Comparison of ENCODE assay signal across 19 cellular contexts in genomic region chr5:150085191-150085912, GRCh38. TPM values are rescaled to one million over a fixed set of nuclear protein-coding genes. Genes with fewer than 3 reads are reported as not detected.
DNase-seq lines count a peak whose midpoint lies in the region; ATAC-seq and TF ChIP-seq lines count a peak whose summit lies in the region.
"Had no signal": no experiment of that assay in that cellular context is flagged by ENCODE, and none has a peak within 500 bp of the region (broad histone marks: within the 10 kb centered on the region; RNA-seq: fewer than 3 reads in every experiment).

No MANE protein-coding gene starts in this region.

- H3F3A ChIP-seq in smooth muscle cell (ENCODE audit: low read depth), result peaks cover 8% of the 10 kb centered on the region

- H3K27ac ChIP-seq in right lobe of liver (peak overlapping the region in 1 of 3 donors; percentile 24), subcutaneous abdominal adipose tissue (ENCODE audit: low read depth, low read length) (no peak overlapping the region), smooth muscle cell (ENCODE audit: low read depth) (no peak overlapping the region)
- H3K27ac ChIP-seq: PC-9, SK-N-MC had no signal

- peak overlapping the region; percentile 48 for H3K4me3 ChIP-seq in NB4 (ENCODE audit: low read depth, low read length)
- H3K4me3 ChIP-seq in right lobe of liver, result peak overlapping the region in 2 of 3 donors; percentile 23 to 38
- peak overlapping the region; percentile 57 to 79 (median 64) for H3K4me3 ChIP-seq in subcutaneous abdominal adipose tissue (ENCODE audit: low read depth in 1 of 5, low read length in 5 of 5)
- H3K4me3 ChIP-seq in smooth muscle cell, result no peak overlapping the region
- H3K4me3 ChIP-seq: PC-9, SK-N-MC had no signal

- H3K79me2 ChIP-seq in smooth muscle cell (ENCODE audit: low read depth), result no peaks in the 10 kb centered on the region

- H4K20me1 ChIP-seq in smooth muscle cell (ENCODE audit: low read depth), result no peaks in the 10 kb centered on the region

- DNase-seq in GM10266 (ENCODE audit: extremely low spot score), result peak; percentile 2
- no peak for DNase-seq in NB4 (ENCODE audit: low read depth)
- DNase-seq in right lobe of liver, result no peak
- no peak for DNase-seq in NCI-H226
- no peak for DNase-seq in smooth muscle cell (lab: John Stamatoyannopoulos, UW; ENCODE audit: unreplicated experiment)
- DNase-seq: activated CD4-positive, alpha-beta T cell treated with anti-CD3 and anti-CD28 coated beads for 48 hours; BE2C; erythroblast; GDM1; GOT3; NCI-H2081 treated with DMSO at 0.1 percent for 48 hours; PC-9; stimulated activated CD4-positive, alpha-beta T cell treated with anti-CD3 and anti-CD28 coated beads, Interleukin-1b, Interleukin-23, amount 100 ng/mL, for 48 hours had no signal

- peak overlapping the region in 4 of 5 donors; percentile 17 to 75 (median 46) for H3K9ac ChIP-seq in subcutaneous abdominal adipose tissue (ENCODE audit: low read length in 5 of 5)
- H3K9ac ChIP-seq in smooth muscle cell (ENCODE audit: low read depth), result no peak overlapping the region

- H3K27me3 ChIP-seq in right lobe of liver (no peaks in the 10 kb centered on the region), subcutaneous abdominal adipose tissue (ENCODE audit: control insufficient read depth in 5 of 5, insufficient read depth in 4 of 5, low read length in 5 of 5) (no peaks in the 10 kb centered on the region), smooth muscle cell (ENCODE audit: low read depth) (peaks cover 7% of the 10 kb centered on the region)

- no peaks in the 10 kb centered on the region for H3K36me3 ChIP-seq in right lobe of liver
- peaks cover 0 to 8% (median 0%) of the 10 kb centered on the region in 5 donors for H3K36me3 ChIP-seq in subcutaneous abdominal adipose tissue (ENCODE audit: control insufficient read depth in 5 of 5, insufficient read depth in 5 of 5, low read length in 5 of 5)
- no peaks in the 10 kb centered on the region for H3K36me3 ChIP-seq in smooth muscle cell (ENCODE audit: low read depth)
- H3K36me3 ChIP-seq: BE2C had no signal

- TF ChIP-seq POLR2A in NB4 (IDR thresholded peaks at IDR 0.05; ENCODE audit: extremely low read depth, insufficient read length) (no peak), right lobe of liver (IDR thresholded peaks at IDR 0.05) (no peak)

- no peak overlapping the region for H2AFZ ChIP-seq in smooth muscle cell (ENCODE audit: low read depth)
- H2AFZ ChIP-seq: PC-9 had no signal

- TF ChIP-seq CTCF in GM10266 (IDR thresholded peaks at IDR 0.05; ENCODE audit: control insufficient read depth, insufficient read depth, low read depth, missing control alignments) (no peak), NB4 (IDR thresholded peaks at IDR 0.05; ENCODE audit: low read depth, low read length) (no peak), right lobe of liver (IDR thresholded peaks at IDR 0.05) (no peak), smooth muscle cell (IDR thresholded peaks at IDR 0.05; ENCODE audit: borderline replicate concordance, insufficient read depth, poor library complexity, severe bottlenecking) (no peak)

- H3K4me2 ChIP-seq in smooth muscle cell, result no peak overlapping the region
- H3K4me2 ChIP-seq: PC-9 had no signal

- no peaks in the 10 kb centered on the region for H3K4me1 ChIP-seq in right lobe of liver
- peaks cover 0 to 24% (median 11%) of the 10 kb centered on the region in 5 donors for H3K4me1 ChIP-seq in subcutaneous abdominal adipose tissue (ENCODE audit: control insufficient read depth in 5 of 5, insufficient read depth in 5 of 5, low read length in 5 of 5)
- peaks cover 12% of the 10 kb centered on the region for H3K4me1 ChIP-seq in smooth muscle cell (ENCODE audit: low read depth)
- H3K4me1 ChIP-seq: BE2C had no signal

- intact Hi-C loops in right lobe of liver (cut with DNase I), result no loop called here

- 66% methylated on average over 6 of the region's 7 CpGs for WGBS in right lobe of liver (ENCODE audit: insufficient coverage, low coverage, low lambda C conversion rate, missing lambda C conversion rate)
- WGBS in smooth muscle cell (ENCODE audit: low lambda C conversion rate), result 94% methylated on average over 7 of the region's 7 CpGs

- ATAC-seq in right lobe of liver (no peak), GM18909 (IDR thresholded peaks at IDR 0.05; ENCODE audit: poor library complexity, unreplicated experiment) (no peak)

- H3K9me3 ChIP-seq in right lobe of liver, result no peaks in the 10 kb centered on the region
- no peaks in the 10 kb centered on the region for H3K9me3 ChIP-seq in subcutaneous abdominal adipose tissue (ENCODE audit: control insufficient read depth in 5 of 5, low read length in 5 of 5)
- no peaks in the 10 kb centered on the region for H3K9me3 ChIP-seq in smooth muscle cell (replicated peaks; ENCODE audit: low read depth)
- H3K9me3 ChIP-seq: BE2C had no signal

RNA-seq across cellular contexts. Expression of gene CSF1R, which starts 1.0 kb away (rescaled TPM):
- total RNA-seq in right lobe of liver, result 10 to 100 TPM; 13.0 to 45.1 (median 16.3) TPM
- 3.9 and 6.2 TPM in 2 replicates for total RNA-seq in smooth muscle cell
- 2.2 and 12.9 TPM in 2 replicates for polyA plus RNA-seq in smooth muscle cell
- total RNA-seq: dermis microvascular lymphatic vessel endothelial cell, neural crest cell, renal cortical epithelial cell had no signal
